9 cellular contexts compared by ENCODE assay signal in genomic region chr10:13684252-13684791, GRCh38.
A peak's percentile ranks its signal among the peaks of the same experiment; 100 is the strongest.
DNase-seq lines count a peak whose midpoint lies in the region; ATAC-seq and TF ChIP-seq lines count a peak whose summit lies in the region.
"Had no signal": no experiment of that assay in that cellular context is flagged by ENCODE, and none has a peak within 500 bp of the region (broad histone marks: within the 10 kb centered on the region; RNA-seq: fewer than 3 reads in every experiment).

No MANE protein-coding gene starts in this region.

- peak overlapping the region; percentile 75 for H3K4me2 ChIP-seq in fibroblast of lung (ENCODE audit: extremely low read depth, insufficient read depth, low read length)

- H3K27me3 ChIP-seq in breast epithelium (no peaks in the 10 kb centered on the region), fibroblast of lung (ENCODE audit: control insufficient read depth, insufficient read depth, low read length) (no peaks in the 10 kb centered on the region)
- no peaks in the 10 kb centered on the region for H3K27me3 ChIP-seq in CD4-positive, alpha-beta memory T cell (ENCODE audit: insufficient read depth, low read length)

- H3K9me3 Mint-ChIP-seq in MCF 10A (ENCODE audit: unreplicated experiment) (no peaks in the 10 kb centered on the region), nephron (no peaks in the 10 kb centered on the region)
- no peaks in the 10 kb centered on the region for H3K9me3 Mint-ChIP-seq in CD4-positive, alpha-beta memory T cell
- no peaks in the 10 kb centered on the region for H3K9me3 Mint-ChIP-seq in activated T-cell treated with anti-CD3 and anti-CD28 coated beads, Interleukin-2, amount 50 U/mL, for 72 hours
- H3K9me3 Mint-ChIP-seq: stimulated activated naive CD8-positive, alpha-beta T cell treated with anti-CD3 and anti-CD28 coated beads, Interleukin-15, Interleukin-2, amounts not matched to agents 100 ng/mL and 50 ng/mL, for 24 hours had no signal

- peaks cover 14% of the 10 kb centered on the region for H3K79me2 ChIP-seq in fibroblast of lung (ENCODE audit: control insufficient read depth, insufficient read depth, low read length)

- no peaks in the 10 kb centered on the region for H4K20me1 ChIP-seq in fibroblast of lung (ENCODE audit: control insufficient read depth, extremely low read depth, insufficient read depth, low read length)

- no peaks in the 10 kb centered on the region for H3K9me3 ChIP-seq in breast epithelium
- H3K9me3 ChIP-seq in fibroblast of lung (ENCODE audit: control insufficient read depth, insufficient read depth, low read depth, low read length): no peaks in the 10 kb centered on the region
- no peaks in the 10 kb centered on the region for H3K9me3 ChIP-seq in CD4-positive, alpha-beta memory T cell (ENCODE audit: control insufficient read depth in 1 of 2, low read length in 2 of 2)

- H3K4me3 ChIP-seq in breast epithelium: peak overlapping the region in 1 of 3 donors; percentile 35
- H3K4me3 ChIP-seq in fibroblast of lung (replicated peaks in 1 of 4; ENCODE audit: control extremely low read depth in 1 of 4, insufficient read depth in 1 of 4, low read depth in 3 of 4, low read length in 4 of 4): peak overlapping the region in 2 of 4 experiments; percentile 24 to 40
- H3K4me3 ChIP-seq in CD4-positive, alpha-beta memory T cell (ENCODE audit: low read length in 2 of 2): no peak overlapping the region

- CTCF ChIA-PET in MCF 10A (lab: Yijun Ruan, JAX): interaction anchor here (0.6 to 0.9 kb wide), 3 partner anchors 22 to 25 kb away, joined by 3 to 4 read pairs (median 4); no protein-coding TSS in a partner anchor
- CTCF ChIA-PET in CD4-positive, alpha-beta memory T cell (lab: Charles Lee; ENCODE audit: partially characterized antibody): interaction anchor here (1.0 kb wide), 1 partner anchor 25 kb away, joined by 4 read pairs; no protein-coding TSS in a partner anchor

- H3K4me3 Mint-ChIP-seq in MCF 10A (ENCODE audit: unreplicated experiment) (no peak overlapping the region), nephron (peak overlapping the region; percentile 47 to 72 (median 59))
- H3K4me3 Mint-ChIP-seq in CD4-positive, alpha-beta memory T cell: no peak overlapping the region
- H3K4me3 Mint-ChIP-seq in activated T-cell treated with anti-CD3 and anti-CD28 coated beads, Interleukin-2, amount 50 U/mL, for 72 hours: no peak overlapping the region
- H3K4me3 Mint-ChIP-seq: stimulated activated naive CD8-positive, alpha-beta T cell treated with anti-CD3 and anti-CD28 coated beads, Interleukin-15, Interleukin-2, amounts not matched to agents 100 ng/mL and 50 ng/mL, for 24 hours had no signal

- H3K4me1 Mint-ChIP-seq in MCF 10A (ENCODE audit: insufficient read depth, unreplicated experiment): peaks cover 21% of the 10 kb centered on the region
- H3K4me1 Mint-ChIP-seq in nephron: peaks cover 49% of the 10 kb centered on the region
- no peaks in the 10 kb centered on the region for H3K4me1 Mint-ChIP-seq in CD4-positive, alpha-beta memory T cell
- no peaks in the 10 kb centered on the region for H3K4me1 Mint-ChIP-seq in activated T-cell treated with anti-CD3 and anti-CD28 coated beads, Interleukin-2, amount 50 U/mL, for 72 hours (ENCODE audit: low read depth)

- DNase-seq in breast epithelium (ENCODE audit: low spot score in 2 of 2) (no peak), MCF 10A (ENCODE audit: unreplicated experiment) (no peak), fibroblast of lung (ENCODE audit: low read depth in 2 of 2) (peak; percentile 81 to 85)
- DNase-seq in CD4-positive, alpha-beta memory T cell: no peak
- no peak for DNase-seq in activated T-cell treated with anti-CD3 and anti-CD28 coated beads, Interleukin-2, amount 50 U/mL, for 72 hours

- no peak for TF ChIP-seq CTCF in breast epithelium (IDR thresholded peaks at IDR 0.05)
- TF ChIP-seq CTCF in MCF 10A (IDR thresholded peaks at IDR 0.05; ENCODE audit: unreplicated experiment): no peak
- TF ChIP-seq CTCF in fibroblast of lung (conservative IDR thresholded peaks at IDR 0.05 in 1 of 2, IDR thresholded peaks at IDR 0.05 in 1 of 2; ENCODE audit: low read depth in 1 of 2, low read length in 2 of 2): no peak
- TF ChIP-seq CTCF in nephron (IDR thresholded peaks at IDR 0.05; ENCODE audit: unreplicated experiment in 3 of 3): no peak

- H3K9ac ChIP-seq in fibroblast of lung (ENCODE audit: insufficient read depth, low read length): peak overlapping the region; percentile 64

- H3K36me3 ChIP-seq in breast epithelium (no peaks in the 10 kb centered on the region), fibroblast of lung (ENCODE audit: control insufficient read depth, insufficient read depth, low read length) (peaks cover 14% of the 10 kb centered on the region)
- H3K36me3 ChIP-seq in CD4-positive, alpha-beta memory T cell (ENCODE audit: insufficient read depth, low read length): no peaks in the 10 kb centered on the region

- peaks cover 0 to 11% of the 10 kb centered on the region in 2 donors for H3K4me1 ChIP-seq in breast epithelium
- peaks cover 21% of the 10 kb centered on the region for H3K4me1 ChIP-seq in fibroblast of lung (ENCODE audit: control insufficient read depth, extremely low read depth, insufficient read depth, low read length)
- no peaks in the 10 kb centered on the region for H3K4me1 ChIP-seq in CD4-positive, alpha-beta memory T cell (ENCODE audit: insufficient read depth, low read length)

- H3K27ac ChIP-seq in breast epithelium (peak overlapping the region; percentile 54 to 76), fibroblast of lung (ENCODE audit: insufficient read depth, low read length) (peak overlapping the region; percentile 94)
- no peak overlapping the region for H3K27ac ChIP-seq in CD4-positive, alpha-beta memory T cell (ENCODE audit: low read depth, low read length)

- H3K27ac Mint-ChIP-seq in MCF 10A (ENCODE audit: low read depth, unreplicated experiment): no peak overlapping the region
- peak overlapping the region; percentile 97 for H3K27ac Mint-ChIP-seq in nephron
- no peak overlapping the region for H3K27ac Mint-ChIP-seq in CD4-positive, alpha-beta memory T cell
- no peak overlapping the region for H3K27ac Mint-ChIP-seq in activated T-cell treated with anti-CD3 and anti-CD28 coated beads, Interleukin-2, amount 50 U/mL, for 72 hours
- H3K27ac Mint-ChIP-seq: stimulated activated naive CD8-positive, alpha-beta T cell treated with anti-CD3 and anti-CD28 coated beads, Interleukin-15, Interleukin-2, amounts not matched to agents 100 ng/mL and 50 ng/mL, for 24 hours had no signal

- TF ChIP-seq POLR2A in breast epithelium (IDR thresholded peaks at IDR 0.05): no peak

- BruUV-seq in MCF 10A (replicated peaks; lab: Mats Ljungman, UMichigan): no TSS peak

- intact Hi-C loops in breast epithelium (cut with DNase I; ENCODE audit: low total_unique reads): no loop called here
- intact Hi-C loops in MCF 10A (cut with micrococcal nuclease): no loop called here
- intact Hi-C loops in CD4-positive, alpha-beta memory T cell (cut with micrococcal nuclease): no loop called here

- POLR2A ChIA-PET in MCF 10A (lab: Yijun Ruan, JAX): interaction anchor here (0.7 kb wide), 1 partner anchor 340 kb away, joined by 3 read pairs; no protein-coding TSS in a partner anchor
- POLR2A ChIA-PET in CD4-positive, alpha-beta memory T cell (lab: Charles Lee; ENCODE audit: partially characterized antibody): no interaction called here

- no peak overlapping the region for H2AFZ ChIP-seq in fibroblast of lung (ENCODE audit: low read length)

- H3K36me3 Mint-ChIP-seq in MCF 10A (ENCODE audit: insufficient read depth, unreplicated experiment) (no peaks in the 10 kb centered on the region), nephron (ENCODE audit: low read depth) (peaks cover 74% of the 10 kb centered on the region)
- no peaks in the 10 kb centered on the region for H3K36me3 Mint-ChIP-seq in CD4-positive, alpha-beta memory T cell
- no peaks in the 10 kb centered on the region for H3K36me3 Mint-ChIP-seq in activated T-cell treated with anti-CD3 and anti-CD28 coated beads, Interleukin-2, amount 50 U/mL, for 72 hours (ENCODE audit: insufficient read depth in 2 of 2)

- H3K27me3 Mint-ChIP-seq in MCF 10A (ENCODE audit: insufficient read depth, unreplicated experiment) (no peaks in the 10 kb centered on the region), nephron (ENCODE audit: low read depth) (no peaks in the 10 kb centered on the region)
- peaks cover 7 to 9% of the 10 kb centered on the region in 2 donors for H3K27me3 Mint-ChIP-seq in CD4-positive, alpha-beta memory T cell
- H3K27me3 Mint-ChIP-seq in activated T-cell treated with anti-CD3 and anti-CD28 coated beads, Interleukin-2, amount 50 U/mL, for 72 hours (ENCODE audit: low read depth): no peaks in the 10 kb centered on the region

- no peak for ATAC-seq in activated T-cell treated with anti-CD3 and anti-CD28 coated beads, Interleukin-2, amount 50 U/mL, for 72 hours (replicated peaks in 1 of 2)
- ATAC-seq in HG02588 (IDR thresholded peaks at IDR 0.05; ENCODE audit: unreplicated experiment) (no peak), HG03460 (IDR thresholded peaks at IDR 0.05; ENCODE audit: unreplicated experiment) (no peak)

Comparison
In these comparisons a context has a peak if more than half of its experiments do, and no peak if none do; other contexts are left out.
1. DNase-seq: peak in fibroblast of lung (2 of 2); none in breast epithelium (0 of 2), MCF 10A (single experiment), CD4-positive, alpha-beta memory T cell (0 of 5) and activated T-cell treated with anti-CD3 and anti-CD28 coated beads, Interleukin-2, amount 50 U/mL, for 72 hours (0 of 2).
2. H3K27ac Mint-ChIP-seq: peak in nephron (3 of 3); none in MCF 10A (single experiment), CD4-positive, alpha-beta memory T cell (0 of 7) and activated T-cell treated with anti-CD3 and anti-CD28 coated beads, Interleukin-2, amount 50 U/mL, for 72 hours (single experiment).
3. H3K4me3 Mint-ChIP-seq: peak in nephron (3 of 3); none in MCF 10A (single experiment), CD4-positive, alpha-beta memory T cell (0 of 8) and activated T-cell treated with anti-CD3 and anti-CD28 coated beads, Interleukin-2, amount 50 U/mL, for 72 hours (0 of 2).